8 cellular contexts compared by ENCODE assay signal in genomic region chr2:58047373-58047674, GRCh38. TPM values are rescaled to one million over a fixed set of nuclear protein-coding genes. Genes with fewer than 3 reads are reported as not detected.
DNase-seq lines count a peak whose midpoint lies in the region; ATAC-seq and TF ChIP-seq lines count a peak whose summit lies in the region.

No MANE protein-coding gene starts in this region.

- H3K36me3 ChIP-seq in HUES6 (ENCODE audit: control insufficient read depth, insufficient read depth, low read length) (no peaks in the 10 kb centered on the region), lower lobe of right lung (peaks cover 15% of the 10 kb centered on the region), uterus (no peaks in the 10 kb centered on the region)

- H3K4me3 ChIP-seq in GM12864 (ENCODE audit: low read depth, low read length) (peak overlapping the region; percentile 57), HUES6 (ENCODE audit: low read depth, low read length) (peak overlapping the region; percentile 64), astrocyte of the cerebellum (ENCODE audit: low read depth, low read length) (peak overlapping the region; percentile 52), lower lobe of right lung (peak overlapping the region; percentile 76), uterus (peak overlapping the region; percentile 85 to 95)

- H3K27ac ChIP-seq in HUES6 (ENCODE audit: low read depth, low read length) (peak overlapping the region; percentile 52; the same call in 1 of the 2 replicates), lower lobe of right lung (peak overlapping the region; percentile 98), uterus (peak overlapping the region; percentile 96 to 99)

- DNase-seq in GM12864 (ENCODE audit: low read depth) (no peak), astrocyte of the cerebellum (ENCODE audit: low read depth) (no peak), lower lobe of right lung (no peak), uterus (no peak), DMS 273 treated with DMSO at 0.1 percent for 48 hours (lab: John Stamatoyannopoulos, UW) (no peak)
- no peak for DNase-seq in effector CD8-positive, alpha-beta T cell (lab: John Stamatoyannopoulos, UW)

- TF ChIP-seq CTCF in GM12864 (IDR thresholded peaks at IDR 0.05; ENCODE audit: low read depth, low read length, missing control alignments) (no peak), astrocyte of the cerebellum (IDR thresholded peaks at IDR 0.05; ENCODE audit: low read depth, low read length, missing control alignments) (no peak), lower lobe of right lung (IDR thresholded peaks at IDR 0.05) (no peak), uterus (IDR thresholded peaks at IDR 0.05) (no peak)

- intact Hi-C loops in lower lobe of right lung (cut with DNase I): no loop called here
- intact Hi-C loops in uterus (cut with DNase I; ENCODE audit: low total_unique reads): no loop called here

- ATAC-seq in GM21576 (IDR thresholded peaks at IDR 0.05; ENCODE audit: unreplicated experiment): peak; percentile 35
- ATAC-seq in lower lobe of right lung: no peak

- peaks cover 20% of the 10 kb centered on the region for H3K4me1 ChIP-seq in HUES6 (ENCODE audit: control insufficient read depth, insufficient read depth, low read length)
- peaks cover 29% of the 10 kb centered on the region for H3K4me1 ChIP-seq in lower lobe of right lung
- H3K4me1 ChIP-seq in uterus: peaks cover 0 to 7% of the 10 kb centered on the region in 2 donors

- no peak for TF ChIP-seq POLR2A in uterus (IDR thresholded peaks at IDR 0.05)

- H3K9me3 ChIP-seq in HUES6 (ENCODE audit: control insufficient read depth, insufficient read depth, low read depth, low read length): no peaks in the 10 kb centered on the region
- H3K9me3 ChIP-seq in lower lobe of right lung: no peaks in the 10 kb centered on the region
- no peaks in the 10 kb centered on the region for H3K9me3 ChIP-seq in uterus

- H3K27me3 ChIP-seq in HUES6 (ENCODE audit: control insufficient read depth, insufficient read depth, low read length) (no peaks in the 10 kb centered on the region), lower lobe of right lung (ENCODE audit: low read depth) (no peaks in the 10 kb centered on the region), uterus (no peaks in the 10 kb centered on the region)

- in situ Hi-C loops in astrocyte of the cerebellum (cut with HindIII; ENCODE audit: low sequenced_read_pairs): no loop called here

- peak overlapping the region; percentile 90 for H3K9ac ChIP-seq in HUES6 (ENCODE audit: low read length)

RNA-seq across cellular contexts. Expression of gene VRK2, which starts 0.7 kb away (rescaled TPM):
- 25.7 TPM for total RNA-seq in lower lobe of right lung
- 10 to 100 TPM; 17.1 to 30.3 (median 25.7) TPM for total RNA-seq in uterus
